In the genomic region with DNA sequence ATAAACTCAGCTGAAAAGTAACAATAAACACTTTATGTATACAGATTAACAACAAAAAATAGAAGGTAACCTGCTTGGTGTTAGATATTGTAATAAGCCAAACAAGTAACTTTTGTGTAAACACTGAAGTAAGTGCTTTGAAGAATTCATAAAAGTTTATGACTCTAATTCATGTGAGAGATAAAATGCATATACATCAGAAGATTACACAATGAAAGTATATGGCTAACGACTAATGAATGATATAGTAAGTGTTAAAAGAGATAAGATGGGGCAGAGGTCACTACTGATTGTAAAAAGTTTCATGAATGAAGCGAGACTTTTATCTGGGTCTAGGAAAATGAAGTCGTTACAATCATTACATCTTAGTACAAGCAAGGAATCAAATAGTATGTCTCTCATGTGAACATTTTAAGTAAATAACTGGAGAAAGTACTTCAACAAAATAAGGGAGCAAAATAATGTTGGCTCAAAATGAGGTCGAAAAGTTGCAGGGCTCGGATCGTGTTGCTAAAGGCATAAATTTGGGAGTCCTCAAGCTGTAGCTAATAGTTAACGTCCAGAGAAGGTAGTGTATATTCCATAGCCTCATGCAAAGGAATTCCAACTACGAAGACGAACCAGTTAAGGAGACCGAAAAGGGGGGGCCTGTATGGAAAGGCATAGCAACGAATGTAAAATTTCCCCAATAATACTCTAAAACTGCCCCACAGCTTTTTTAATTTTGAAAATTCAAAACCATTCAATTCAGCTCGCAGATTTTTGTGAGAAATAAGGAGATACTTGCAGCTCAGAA, we compare ENCODE assay signal across 8 cellular contexts. TPM values are rescaled to one million over a fixed set of nuclear protein-coding genes. Genes with fewer than 3 reads are reported as not detected.
DNase-seq lines count a peak whose midpoint lies in the region; ATAC-seq and TF ChIP-seq lines count a peak whose summit lies in the region.

No MANE protein-coding gene starts in this region.

- no peaks in the 10 kb centered on the region for H3K9me3 ChIP-seq in CD4-positive, alpha-beta T cell (ENCODE audit: control insufficient read depth, low read length)

- H3K9me3 Mint-ChIP-seq in CD4-positive, alpha-beta T cell = no peaks in the 10 kb centered on the region
- no peaks in the 10 kb centered on the region for H3K9me3 Mint-ChIP-seq in naive B cell

- DNase-seq in CD4-positive, alpha-beta T cell = no peak
- DNase-seq in NAMALWA (ENCODE audit: low spot score) (peak; percentile 6), coronary artery (ENCODE audit: low spot score) (no peak), naive B cell (no peak), NCI-H1436 (lab: John Stamatoyannopoulos, UW) (no peak), D341Med (ENCODE audit: low spot score) (no peak)

- intact Hi-C loops in CD4-positive, alpha-beta T cell (cut with DNase I, micrococcal nuclease) = loop anchor here in 1 of 2 experiments (5.0 kb wide), 4 partner anchors 482 to 1287 kb away; a partner anchor contains a TSS

- ATAC-seq in CD4-positive, alpha-beta T cell (ENCODE audit: poor library complexity) = no peak
- no peak for ATAC-seq in naive B cell (ENCODE audit: low read depth in 2 of 2)
- ATAC-seq in GM19397 (IDR thresholded peaks at IDR 0.05; ENCODE audit: unreplicated experiment) = no peak
- no peak for ATAC-seq in HG03139 (IDR thresholded peaks at IDR 0.05; ENCODE audit: unreplicated experiment)

- TF ChIP-seq CTCF in CD4-positive, alpha-beta T cell (IDR thresholded peaks at IDR 0.05) = no peak
- no peak for TF ChIP-seq CTCF in coronary artery (IDR thresholded peaks at IDR 0.05)

- H3K27me3 ChIP-seq in CD4-positive, alpha-beta T cell (ENCODE audit: control insufficient read depth, insufficient read depth, low read length) = no peaks in the 10 kb centered on the region

- H3K36me3 Mint-ChIP-seq in CD4-positive, alpha-beta T cell (ENCODE audit: low read depth) = peaks cover 32% of the 10 kb centered on the region
- peaks cover 7 to 9% of the 10 kb centered on the region in 2 donors for H3K36me3 Mint-ChIP-seq in naive B cell

- peak overlapping the region; percentile 99 for H3K4me3 ChIP-seq in coronary artery

- peak overlapping the region; percentile 100 for H3K4me3 Mint-ChIP-seq in CD4-positive, alpha-beta T cell
- H3K4me3 Mint-ChIP-seq in naive B cell = peak overlapping the region; percentile 91 to 100 (median 98)

- peak overlapping the region; percentile 88 for H3K27ac ChIP-seq in CD4-positive, alpha-beta T cell (ENCODE audit: low read depth, low read length)
- H3K27ac ChIP-seq in coronary artery = peak overlapping the region; percentile 95 to 99

- CTCF ChIA-PET in CD4-positive, alpha-beta T cell (lab: Charles Lee) = interaction anchor here (1.3 kb wide), 1 partner anchor 11 kb away, joined by 4 read pairs; no protein-coding TSS in a partner anchor

- H3K27me3 Mint-ChIP-seq in CD4-positive, alpha-beta T cell = no peaks in the 10 kb centered on the region
- no peaks in the 10 kb centered on the region for H3K27me3 Mint-ChIP-seq in naive B cell

- POLR2A ChIA-PET in CD4-positive, alpha-beta T cell (lab: Charles Lee) = interaction anchor here (0.8 to 2.1 kb wide), 4 partner anchors 11 to 481 kb away, joined by 3 to 10 read pairs (median 4); a partner anchor contains a TSS

- H3K27ac Mint-ChIP-seq in CD4-positive, alpha-beta T cell = peak overlapping the region; percentile 99
- H3K27ac Mint-ChIP-seq in naive B cell = peak overlapping the region; percentile 97 to 99 (median 98)

- H3K4me1 Mint-ChIP-seq in CD4-positive, alpha-beta T cell (ENCODE audit: low read depth) = peaks cover 28% of the 10 kb centered on the region
- peaks cover 23 to 33% (median 30%) of the 10 kb centered on the region in 3 donors for H3K4me1 Mint-ChIP-seq in naive B cell

RNA-seq across cellular contexts. Expression of a gene that starts 1.0 kb away (rescaled TPM):
- total RNA-seq in CD4-positive, alpha-beta T cell = 10 to 100 TPM; 60.7 to 65.3 TPM
- 100 to 1,000 TPM; 106 to 117 (median 112) TPM for polyA plus RNA-seq in naive B cell (ENCODE audit: low read depth in 6 of 6)
